ENCODE assay signal across 8 cellular contexts in the genomic region with DNA sequence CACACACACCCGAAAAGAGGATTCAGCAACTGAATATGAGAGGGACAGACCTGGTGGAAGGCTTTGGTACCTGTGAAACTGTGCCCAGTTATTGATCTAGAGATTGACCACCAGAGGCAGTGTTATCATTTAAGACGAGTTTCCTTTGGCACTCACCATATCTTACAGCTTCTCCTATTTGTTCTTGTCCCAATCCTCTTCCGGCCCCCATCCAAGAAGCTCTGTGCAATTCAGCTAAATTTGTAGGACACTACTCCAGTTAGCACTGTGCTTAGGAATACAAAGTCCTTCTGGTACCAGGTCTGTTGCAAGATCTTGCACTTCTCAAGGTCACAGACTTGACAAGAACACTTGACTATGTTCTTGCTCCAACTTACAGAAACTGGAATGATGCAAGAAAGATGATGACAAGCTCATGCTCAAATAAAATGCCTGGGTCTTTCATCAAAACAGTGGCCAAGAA. TPM values are rescaled to one million over a fixed set of nuclear protein-coding genes. Genes with fewer than 3 reads are reported as not detected.
A peak's percentile ranks its signal among the peaks of the same experiment; 100 is the strongest.
DNase-seq lines count a peak whose midpoint lies in the region; ATAC-seq and TF ChIP-seq lines count a peak whose summit lies in the region.

No MANE protein-coding gene starts in this region.

- POLR2A ChIA-PET in AG04449 (lab: Yijun Ruan, JAX): no interaction called here

- DNase-seq in AG04449 (ENCODE audit: low read depth, low spot score) (no peak), GM13976 (ENCODE audit: low spot score) (peak; percentile 55), osteoblast (ENCODE audit: insufficient read length, low spot score, missing footprints) (no peak), DMS79 (lab: John Stamatoyannopoulos, UW) (no peak), esophagus squamous epithelium (lab: John Stamatoyannopoulos, UW) (no peak)

- no peak overlapping the region for H3K4me3 ChIP-seq in AG04449 (ENCODE audit: low read depth, low read length)
- H3K4me3 ChIP-seq in OCI-LY1 (ENCODE audit: low read depth, low read length, poor library complexity, severe bottlenecking): no peak overlapping the region
- H3K4me3 ChIP-seq in osteoblast (ENCODE audit: insufficient read depth, low read length): no peak overlapping the region
- H3K4me3 ChIP-seq in esophagus squamous epithelium: no peak overlapping the region

- no peak overlapping the region for H3K9ac ChIP-seq in OCI-LY1 (ENCODE audit: low read length)

- WGBS in esophagus squamous epithelium, 2 donors: 27 to 38% methylated on average over 3 of the region's 3 CpGs

- H3K36me3 ChIP-seq in OCI-LY1 (ENCODE audit: insufficient read depth, low read length): no peaks in the 10 kb centered on the region
- no peaks in the 10 kb centered on the region for H3K36me3 ChIP-seq in osteoblast (ENCODE audit: insufficient read depth, low read length)
- H3K36me3 ChIP-seq in esophagus squamous epithelium: no peaks in the 10 kb centered on the region

- H3K4me1 ChIP-seq in OCI-LY1 (ENCODE audit: insufficient read depth, low read length, severe bottlenecking): no peaks in the 10 kb centered on the region
- H3K4me1 ChIP-seq in osteoblast (ENCODE audit: insufficient read depth, low read length): peaks cover 45% of the 10 kb centered on the region
- peaks cover 0 to 18% (median 15%) of the 10 kb centered on the region in 3 donors for H3K4me1 ChIP-seq in esophagus squamous epithelium

- H3K79me2 ChIP-seq in OCI-LY1 (ENCODE audit: insufficient read depth, low read length) (no peaks in the 10 kb centered on the region), osteoblast (ENCODE audit: insufficient read depth, low read length) (peaks cover 8% of the 10 kb centered on the region)

- H3K9me2 ChIP-seq in OCI-LY1 (ENCODE audit: low read depth, low read length): no peaks in the 10 kb centered on the region

- no peaks in the 10 kb centered on the region for H3F3A ChIP-seq in OCI-LY1 (ENCODE audit: insufficient read depth, low read length)

- TF ChIP-seq CTCF in AG04449 (IDR thresholded peaks at IDR 0.05; ENCODE audit: insufficient read depth, low read length, missing control alignments) (peak; percentile 8), GM13976 (IDR thresholded peaks at IDR 0.05; ENCODE audit: borderline replicate concordance, control extremely low read depth, extremely low read depth, insufficient read depth, missing control alignments) (peak; percentile 26), OCI-LY1 (IDR thresholded peaks at IDR 0.05; ENCODE audit: low read length) (peak; percentile 51; the same call in 1 of the 2 replicates), osteoblast (IDR thresholded peaks at IDR 0.05; ENCODE audit: extremely low read depth, low read depth, low read length) (peak; percentile 45), esophagus squamous epithelium (IDR thresholded peaks at IDR 0.05) (peak in 3 of 6 experiments; percentile 28 to 49 (median 37))

- intact Hi-C loops in esophagus squamous epithelium (cut with DNase I): no loop called here

- no peak overlapping the region for H2AFZ ChIP-seq in OCI-LY1 (ENCODE audit: low read length)
- H2AFZ ChIP-seq in osteoblast (ENCODE audit: low read length): no peak overlapping the region

- H3K27ac ChIP-seq in OCI-LY1 (ENCODE audit: low read depth, low read length, poor library complexity, severe bottlenecking) (no peak overlapping the region), osteoblast (ENCODE audit: low read depth, low read length) (peak overlapping the region; percentile 84), esophagus squamous epithelium (peak overlapping the region in 2 of 4 donors; percentile 59 to 74)

- H3K9me3 ChIP-seq in OCI-LY1 (ENCODE audit: low read length) (no peaks in the 10 kb centered on the region), osteoblast (ENCODE audit: low read depth, low read length) (no peaks in the 10 kb centered on the region), esophagus squamous epithelium (no peaks in the 10 kb centered on the region)

- H3K27me3 ChIP-seq in OCI-LY1 (ENCODE audit: insufficient read depth, low read length): no peaks in the 10 kb centered on the region
- no peaks in the 10 kb centered on the region for H3K27me3 ChIP-seq in osteoblast (ENCODE audit: insufficient read depth, low read length)
- H3K27me3 ChIP-seq in esophagus squamous epithelium: peaks cover 0 to 17% (median 0%) of the 10 kb centered on the region in 4 donors

- no peak overlapping the region for H3K4me2 ChIP-seq in OCI-LY1 (ENCODE audit: low read length)
- peak overlapping the region; percentile 62 for H3K4me2 ChIP-seq in osteoblast (ENCODE audit: insufficient read depth, low read length)

- ATAC-seq in esophagus mucosa (peak; percentile 38), HG02588 (IDR thresholded peaks at IDR 0.05; ENCODE audit: unreplicated experiment) (no peak)

- H4K20me1 ChIP-seq in OCI-LY1 (ENCODE audit: insufficient read depth, low read length) (no peaks in the 10 kb centered on the region), osteoblast (ENCODE audit: insufficient read depth, low read length) (no peaks in the 10 kb centered on the region)

- in situ Hi-C loops in GM13976 (cut with MboI; ENCODE audit: low sequenced_read_pairs, unreplicated experiment): no loop called here

- CTCF ChIA-PET in AG04449 (lab: Yijun Ruan, JAX): interaction anchor here (1.0 to 9.0 kb wide), 12 partner anchors 11 to 231 kb away, joined by 3 to 148 read pairs (median 10); no protein-coding TSS in a partner anchor

- TF ChIP-seq POLR2A in esophagus squamous epithelium (IDR thresholded peaks at IDR 0.05): no peak

RNA-seq across cellular contexts. Expression of a gene that starts 40.1 kb away (rescaled TPM):
- 7.7 TPM for total RNA-seq in esophagus mucosa
- 28.6 and 29.2 TPM in 2 replicates for total RNA-seq in osteoblast
- 10 to 100 TPM in 2 of 4 donors, 1 to 10 TPM in 2; 4.0 to 14.5 (median 11.2) TPM for total RNA-seq in esophagus squamous epithelium

RNA-seq across cellular contexts. Expression of a gene that starts 40.2 kb away (rescaled TPM):
- total RNA-seq in esophagus mucosa (15.7 TPM), osteoblast (16.5 and 16.6 TPM in 2 replicates), esophagus squamous epithelium (10 to 100 TPM in 3 of 4 donors, 1 to 10 TPM in 1; 9.2 to 17.7 (median 13.2) TPM)

RNA-seq across cellular contexts. Expression of a gene that starts 42.0 kb away (rescaled TPM):
- total RNA-seq in esophagus mucosa: 5.4 TPM
- total RNA-seq in osteoblast: 124 and 136 TPM in 2 replicates
- 10 to 100 TPM in 3 of 4 donors, 1 to 10 TPM in 1; 8.9 to 23.3 (median 11.1) TPM for total RNA-seq in esophagus squamous epithelium
